ENCODE assay signal across 13 cellular contexts in the genomic region with DNA sequence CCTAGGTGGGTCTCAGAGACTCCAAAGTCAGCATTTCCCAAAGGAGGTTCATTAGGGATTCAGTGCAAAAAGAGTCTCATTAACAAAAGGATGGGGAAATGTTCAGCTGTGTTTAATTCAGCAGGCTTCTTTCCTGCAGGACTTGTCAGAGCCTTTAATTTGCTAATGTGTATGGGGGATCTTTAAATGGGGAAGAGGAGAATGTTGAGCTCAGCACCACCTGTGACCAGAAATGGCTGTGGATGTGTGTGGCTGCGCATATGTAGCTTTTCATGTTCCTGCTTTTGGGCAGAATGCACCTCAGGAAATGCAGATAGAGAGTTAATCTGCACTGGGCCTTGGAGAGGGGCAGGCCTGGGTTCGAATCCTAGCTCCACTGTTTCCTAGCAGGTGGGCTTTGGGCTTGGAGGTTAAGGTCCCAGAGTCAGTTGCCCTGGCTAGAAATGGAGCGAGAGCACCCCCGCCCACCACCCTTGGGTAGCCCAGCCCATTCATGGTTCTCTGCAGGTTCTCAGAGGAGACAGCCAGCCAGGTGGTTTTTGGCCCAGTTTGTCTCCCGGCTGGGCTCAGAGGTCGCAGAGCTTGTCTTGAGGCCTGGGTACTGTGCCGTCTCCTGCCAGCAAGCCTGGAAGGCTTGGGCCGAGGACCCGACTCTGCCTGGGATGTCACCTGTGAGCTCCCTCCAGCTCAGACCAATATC. TPM values are rescaled to one million over a fixed set of nuclear protein-coding genes. Genes with fewer than 3 reads are reported as not detected.
DNase-seq lines count a peak whose midpoint lies in the region; ATAC-seq and TF ChIP-seq lines count a peak whose summit lies in the region.
"Had no signal": no experiment of that assay in that cellular context is flagged by ENCODE, and none has a peak within 500 bp of the region (broad histone marks: within the 10 kb centered on the region; RNA-seq: fewer than 3 reads in every experiment).

No MANE protein-coding gene starts in this region.

- no peaks in the 10 kb centered on the region for H3K9me3 Mint-ChIP-seq in activated CD4-positive, alpha-beta T cell treated with anti-CD3 and anti-CD28 coated beads, Interleukin-2, amount 10 ng/mL, durations not matched to agents 7 days and 5 days
- peaks cover 12% of the 10 kb centered on the region for H3K9me3 Mint-ChIP-seq in chondrocyte (ENCODE audit: low read depth)
- H3K9me3 Mint-ChIP-seq in stimulated activated naive CD8-positive, alpha-beta T cell treated with anti-CD3 and anti-CD28 coated beads, Interleukin-15, amount 100 ng/mL, for 72 hours, result peaks cover 4 to 7% of the 10 kb centered on the region in 2 donors

- DNase-seq in activated CD4-positive, alpha-beta T cell treated with anti-CD3 and anti-CD28 coated beads, Interleukin-2, amount 10 ng/mL, durations not matched to agents 7 days and 5 days, result no peak
- DNase-seq in activated CD4-positive, alpha-beta T cell treated with anti-CD3 and anti-CD28 coated beads, Interleukin-2, amount 50 U/mL, for 1 hour, result no peak
- DNase-seq in NB4 (ENCODE audit: low read depth) (peak; percentile 47), chondrocyte (ENCODE audit: low spot score) (peak; percentile 66), brain microvascular endothelial cell (no peak), sigmoid colon (no peak)
- DNase-seq in stimulated activated naive CD8-positive, alpha-beta T cell treated with anti-CD3 and anti-CD28 coated beads, Interleukin-15, amount 100 ng/mL, for 72 hours, result no peak
- no peak for DNase-seq in stimulated activated CD4-positive, alpha-beta T cell treated with anti-CD3 and anti-CD28 coated beads, Interleukin-2, amount 100 ng/mL, for 48 hours
- DNase-seq: erythroblast, GF-D8, IMR-90, NCI-H2171, small intestine had no signal

- H3K27ac Mint-ChIP-seq in activated CD4-positive, alpha-beta T cell treated with anti-CD3 and anti-CD28 coated beads, Interleukin-2, amount 10 ng/mL, durations not matched to agents 7 days and 5 days, result peak overlapping the region; percentile 97
- H3K27ac Mint-ChIP-seq in chondrocyte (ENCODE audit: unreplicated experiment), result no peak overlapping the region
- peak overlapping the region in 1 of 2 donors; percentile 94 for H3K27ac Mint-ChIP-seq in stimulated activated naive CD8-positive, alpha-beta T cell treated with anti-CD3 and anti-CD28 coated beads, Interleukin-15, amount 100 ng/mL, for 72 hours

- H3K27me3 Mint-ChIP-seq in activated CD4-positive, alpha-beta T cell treated with anti-CD3 and anti-CD28 coated beads, Interleukin-2, amount 10 ng/mL, durations not matched to agents 7 days and 5 days, result no peaks in the 10 kb centered on the region
- no peaks in the 10 kb centered on the region for H3K27me3 Mint-ChIP-seq in chondrocyte (ENCODE audit: low read depth)
- H3K27me3 Mint-ChIP-seq in stimulated activated naive CD8-positive, alpha-beta T cell treated with anti-CD3 and anti-CD28 coated beads, Interleukin-15, amount 100 ng/mL, for 72 hours, result no peaks in the 10 kb centered on the region

- 77 to 81% methylated on average over 9 of the region's 9 CpGs for WGBS in sigmoid colon, 2 donors

- in situ Hi-C loops in brain microvascular endothelial cell (cut with HindIII; ENCODE audit: low pct_ligation_motif_present, low sequenced_read_pairs), result no loop called here

- H3K27me3 ChIP-seq in brain microvascular endothelial cell (replicated peaks) (no peaks in the 10 kb centered on the region), sigmoid colon (no peaks in the 10 kb centered on the region)

- H3K9me3 ChIP-seq in sigmoid colon, result no peaks in the 10 kb centered on the region

- TF ChIP-seq POLR2A in NB4 (IDR thresholded peaks at IDR 0.05; ENCODE audit: extremely low read depth, insufficient read length) (no peak), sigmoid colon (IDR thresholded peaks at IDR 0.05) (no peak)

- H3K36me3 Mint-ChIP-seq in activated CD4-positive, alpha-beta T cell treated with anti-CD3 and anti-CD28 coated beads, Interleukin-2, amount 10 ng/mL, durations not matched to agents 7 days and 5 days (ENCODE audit: low read depth), result peaks cover 67% of the 10 kb centered on the region
- H3K36me3 Mint-ChIP-seq in chondrocyte (ENCODE audit: low read depth), result peaks cover 5% of the 10 kb centered on the region

- intact Hi-C loops in sigmoid colon (cut with DNase I), result no loop called here

- POLR2A ChIA-PET in activated CD4-positive, alpha-beta T cell treated with anti-CD3 and anti-CD28 coated beads, Interleukin-2, amount 10 ng/mL, durations not matched to agents 7 days and 5 days (lab: Charles Lee), result interaction anchor here (1.0 kb wide), 1 partner anchor 65 kb away, joined by 3 read pairs; no protein-coding TSS in a partner anchor

- peaks cover 97% of the 10 kb centered on the region for H3K4me1 Mint-ChIP-seq in activated CD4-positive, alpha-beta T cell treated with anti-CD3 and anti-CD28 coated beads, Interleukin-2, amount 10 ng/mL, durations not matched to agents 7 days and 5 days
- H3K4me1 Mint-ChIP-seq in chondrocyte (ENCODE audit: low read depth), result no peaks in the 10 kb centered on the region
- H3K4me1 Mint-ChIP-seq in stimulated activated naive CD8-positive, alpha-beta T cell treated with anti-CD3 and anti-CD28 coated beads, Interleukin-15, amount 100 ng/mL, for 72 hours, result peaks cover 98% of the 10 kb centered on the region

- H3K4me3 ChIP-seq in NB4 (ENCODE audit: low read depth, low read length) (peak overlapping the region; percentile 73), brain microvascular endothelial cell (ENCODE audit: low read depth, low read length) (no peak overlapping the region), sigmoid colon (peak overlapping the region in 1 of 4 donors; percentile 35)

- TF ChIP-seq EP300 in sigmoid colon (IDR thresholded peaks at IDR 0.05), result no peak

- H3K4me3 Mint-ChIP-seq in activated CD4-positive, alpha-beta T cell treated with anti-CD3 and anti-CD28 coated beads, Interleukin-2, amount 10 ng/mL, durations not matched to agents 7 days and 5 days, result peak overlapping the region; percentile 89
- no peak overlapping the region for H3K4me3 Mint-ChIP-seq in chondrocyte (ENCODE audit: unreplicated experiment)
- peak overlapping the region; percentile 94 to 99 for H3K4me3 Mint-ChIP-seq in stimulated activated naive CD8-positive, alpha-beta T cell treated with anti-CD3 and anti-CD28 coated beads, Interleukin-15, amount 100 ng/mL, for 72 hours

- CTCF ChIA-PET in activated CD4-positive, alpha-beta T cell treated with anti-CD3 and anti-CD28 coated beads, Interleukin-2, amount 10 ng/mL, durations not matched to agents 7 days and 5 days (lab: Charles Lee), result interaction anchor here (0.7 to 4.4 kb wide), 16 partner anchors 10 to 390 kb away, joined by 3 to 21 read pairs (median 4); partner anchors contain the start of gene CNEP1R1

- no peak for ATAC-seq in stimulated activated naive CD8-positive, alpha-beta T cell treated with anti-CD3 and anti-CD28 coated beads, Interleukin-15, amount 100 ng/mL, for 72 hours

- H3K27ac ChIP-seq in brain microvascular endothelial cell (no peak overlapping the region), sigmoid colon (peak overlapping the region in 2 of 4 donors; percentile 47 to 52)

- no peaks in the 10 kb centered on the region for H3K36me3 ChIP-seq in brain microvascular endothelial cell (replicated peaks)
- H3K36me3 ChIP-seq in sigmoid colon, result no peaks in the 10 kb centered on the region

- H3K4me1 ChIP-seq in sigmoid colon, result no peaks in the 10 kb centered on the region

- no peak for TF ChIP-seq CTCF in NB4 (IDR thresholded peaks at IDR 0.05; ENCODE audit: low read depth, low read length)
- no peak for TF ChIP-seq CTCF in chondrocyte (IDR thresholded peaks at IDR 0.05)
- TF ChIP-seq CTCF in brain microvascular endothelial cell (IDR thresholded peaks at IDR 0.05; ENCODE audit: low read depth, low read length, missing control alignments), result no peak
- TF ChIP-seq CTCF in sigmoid colon (IDR thresholded peaks at IDR 0.05), result no peak

RNA-seq across cellular contexts. Expression of gene ADCY7, which starts 9.2 kb away (rescaled TPM):
- 100 to 1,000 TPM; 197 to 255 TPM for total RNA-seq in activated CD4-positive, alpha-beta T cell treated with anti-CD3 and anti-CD28 coated beads, Interleukin-2, amount 10 ng/mL, durations not matched to agents 7 days and 5 days
- total RNA-seq in chondrocyte (8.8 to 11.8 TPM (median 9.1 TPM) in 3 replicates), sigmoid colon (10 to 100 TPM in 3 of 4 donors, 1 to 10 TPM in 1; 8.9 to 16.8 (median 11.3) TPM)
- polyA plus RNA-seq in sigmoid colon, result 10 to 100 TPM in 1 of 3 donors, 1 to 10 TPM in 2; 1.2 to 24.0 (median 1.8) TPM

Comparison
In these comparisons a context has a peak if more than half of its experiments do, and no peak if none do; other contexts are left out.
1. DNase-seq: peak in NB4 (single experiment) and chondrocyte (single experiment); none in activated CD4-positive, alpha-beta T cell treated with anti-CD3 and anti-CD28 coated beads, Interleukin-2, amount 10 ng/mL, durations not matched to agents 7 days and 5 days (single experiment), activated CD4-positive, alpha-beta T cell treated with anti-CD3 and anti-CD28 coated beads, Interleukin-2, amount 50 U/mL, for 1 hour (single experiment), stimulated activated naive CD8-positive, alpha-beta T cell treated with anti-CD3 and anti-CD28 coated beads, Interleukin-15, amount 100 ng/mL, for 72 hours (0 of 2), stimulated activated CD4-positive, alpha-beta T cell treated with anti-CD3 and anti-CD28 coated beads, Interleukin-2, amount 100 ng/mL, for 48 hours (0 of 2), brain microvascular endothelial cell (single experiment) and sigmoid colon (single experiment).
2. RNA of gene ADCY7, which starts 9.2 kb away (total RNA-seq): 197 to 255 TPM in activated CD4-positive, alpha-beta T cell treated with anti-CD3 and anti-CD28 coated beads, Interleukin-2, amount 10 ng/mL, durations not matched to agents 7 days and 5 days; 8.9 to 16.8 TPM in sigmoid colon and 8.8 to 11.8 TPM in chondrocyte; every median in the first group is over 10 times any median in the second.